Comparison of ENCODE assay signal across 1 cellular context in the genomic region with DNA sequence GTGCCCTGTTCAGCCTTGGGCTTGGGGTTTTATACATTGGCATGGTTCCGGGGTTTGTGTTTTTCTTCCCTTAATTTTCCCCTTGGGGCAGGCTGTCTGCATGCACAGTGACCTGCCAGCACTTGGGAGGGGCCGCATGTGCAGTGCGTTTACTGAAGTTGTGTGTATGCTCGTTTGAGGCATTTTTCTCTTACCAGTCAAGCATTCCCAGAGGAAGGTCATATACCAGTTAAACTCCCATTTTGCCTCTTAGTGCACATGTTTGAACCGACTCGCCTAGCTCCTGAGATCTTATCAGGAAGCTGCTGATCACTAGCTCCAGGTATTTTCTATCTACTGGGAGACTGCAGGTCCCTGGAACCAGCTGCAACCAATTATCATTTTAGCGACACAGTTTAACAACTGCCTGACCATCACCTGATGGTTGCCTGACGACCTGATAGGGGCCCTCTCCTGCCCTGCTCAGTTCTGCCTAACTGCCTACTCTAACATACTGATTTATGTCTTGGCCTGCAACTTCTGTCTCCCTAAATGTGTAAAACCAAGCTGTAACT.
A peak's percentile ranks its signal among the peaks of the same experiment; 100 is the strongest.
TF ChIP-seq lines count a peak whose summit lies in the region.

No MANE protein-coding gene starts in this region.

TF ChIP-seq in K562, 482 proteins besides CTCF, POLR2A, EP300 and RAD21 (continued from another document):
- no peak for TF ChIP-seq RHOXF2B (CRISPR knock-in tag; conservative IDR thresholded peaks at IDR 0.05)
- no peak for TF ChIP-seq EHMT2 (IDR thresholded peaks at IDR 0.05)
- no peak for TF ChIP-seq MLLT1 (IDR thresholded peaks at IDR 0.05)
- TF ChIP-seq EGR1 (conservative IDR thresholded peaks at IDR 0.05), result no peak
- TF ChIP-seq, protein P1, sequence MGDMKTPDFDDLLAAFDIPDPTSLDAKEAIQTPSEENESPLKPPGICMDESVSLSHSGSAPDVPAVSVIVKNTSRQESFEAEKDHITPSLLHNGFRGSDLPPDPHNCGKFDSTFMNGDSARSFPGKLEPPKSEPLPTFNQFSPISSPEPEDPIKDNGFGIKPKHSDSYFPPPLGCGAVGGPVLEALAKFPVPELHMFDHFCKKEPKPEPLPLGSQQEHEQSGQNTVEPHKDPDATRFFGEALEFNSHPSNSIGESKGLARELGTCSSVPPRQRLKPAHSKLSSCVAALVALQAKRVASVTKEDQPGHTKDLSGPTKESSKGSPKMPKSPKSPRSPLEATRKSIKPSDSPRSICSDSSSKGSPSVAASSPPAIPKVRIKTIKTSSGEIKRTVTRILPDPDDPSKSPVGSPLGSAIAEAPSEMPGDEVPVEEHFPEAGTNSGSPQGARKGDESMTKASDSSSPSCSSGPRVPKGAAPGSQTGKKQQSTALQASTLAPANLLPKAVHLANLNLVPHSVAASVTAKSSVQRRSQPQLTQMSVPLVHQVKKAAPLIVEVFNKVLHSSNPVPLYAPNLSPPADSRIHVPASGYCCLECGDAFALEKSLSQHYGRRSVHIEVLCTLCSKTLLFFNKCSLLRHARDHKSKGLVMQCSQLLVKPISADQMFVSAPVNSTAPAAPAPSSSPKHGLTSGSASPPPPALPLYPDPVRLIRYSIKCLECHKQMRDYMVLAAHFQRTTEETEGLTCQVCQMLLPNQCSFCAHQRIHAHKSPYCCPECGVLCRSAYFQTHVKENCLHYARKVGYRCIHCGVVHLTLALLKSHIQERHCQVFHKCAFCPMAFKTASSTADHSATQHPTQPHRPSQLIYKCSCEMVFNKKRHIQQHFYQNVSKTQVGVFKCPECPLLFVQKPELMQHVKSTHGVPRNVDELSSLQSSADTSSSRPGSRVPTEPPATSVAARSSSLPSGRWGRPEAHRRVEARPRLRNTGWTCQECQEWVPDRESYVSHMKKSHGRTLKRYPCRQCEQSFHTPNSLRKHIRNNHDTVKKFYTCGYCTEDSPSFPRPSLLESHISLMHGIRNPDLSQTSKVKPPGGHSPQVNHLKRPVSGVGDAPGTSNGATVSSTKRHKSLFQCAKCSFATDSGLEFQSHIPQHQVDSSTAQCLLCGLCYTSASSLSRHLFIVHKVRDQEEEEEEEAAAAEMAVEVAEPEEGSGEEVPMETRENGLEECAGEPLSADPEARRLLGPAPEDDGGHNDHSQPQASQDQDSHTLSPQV (IDR thresholded peaks at IDR 0.05), result peak; percentile 79
- no peak for TF ChIP-seq PCBP1 (IDR thresholded peaks at IDR 0.05; ENCODE audit: low read depth, low read length, poor library complexity, severe bottlenecking)
- TF ChIP-seq ZEB2 (IDR thresholded peaks at IDR 0.05), result peak; percentile 84
- no peak for TF ChIP-seq DIDO1 (tag; IDR thresholded peaks at IDR 0.05; ENCODE audit: low read depth)
- no peak for TF ChIP-seq HDGF (IDR thresholded peaks at IDR 0.05)
- peak; percentile 73 for TF ChIP-seq LEF1 (IDR thresholded peaks at IDR 0.05)
- TF ChIP-seq, protein P2, sequence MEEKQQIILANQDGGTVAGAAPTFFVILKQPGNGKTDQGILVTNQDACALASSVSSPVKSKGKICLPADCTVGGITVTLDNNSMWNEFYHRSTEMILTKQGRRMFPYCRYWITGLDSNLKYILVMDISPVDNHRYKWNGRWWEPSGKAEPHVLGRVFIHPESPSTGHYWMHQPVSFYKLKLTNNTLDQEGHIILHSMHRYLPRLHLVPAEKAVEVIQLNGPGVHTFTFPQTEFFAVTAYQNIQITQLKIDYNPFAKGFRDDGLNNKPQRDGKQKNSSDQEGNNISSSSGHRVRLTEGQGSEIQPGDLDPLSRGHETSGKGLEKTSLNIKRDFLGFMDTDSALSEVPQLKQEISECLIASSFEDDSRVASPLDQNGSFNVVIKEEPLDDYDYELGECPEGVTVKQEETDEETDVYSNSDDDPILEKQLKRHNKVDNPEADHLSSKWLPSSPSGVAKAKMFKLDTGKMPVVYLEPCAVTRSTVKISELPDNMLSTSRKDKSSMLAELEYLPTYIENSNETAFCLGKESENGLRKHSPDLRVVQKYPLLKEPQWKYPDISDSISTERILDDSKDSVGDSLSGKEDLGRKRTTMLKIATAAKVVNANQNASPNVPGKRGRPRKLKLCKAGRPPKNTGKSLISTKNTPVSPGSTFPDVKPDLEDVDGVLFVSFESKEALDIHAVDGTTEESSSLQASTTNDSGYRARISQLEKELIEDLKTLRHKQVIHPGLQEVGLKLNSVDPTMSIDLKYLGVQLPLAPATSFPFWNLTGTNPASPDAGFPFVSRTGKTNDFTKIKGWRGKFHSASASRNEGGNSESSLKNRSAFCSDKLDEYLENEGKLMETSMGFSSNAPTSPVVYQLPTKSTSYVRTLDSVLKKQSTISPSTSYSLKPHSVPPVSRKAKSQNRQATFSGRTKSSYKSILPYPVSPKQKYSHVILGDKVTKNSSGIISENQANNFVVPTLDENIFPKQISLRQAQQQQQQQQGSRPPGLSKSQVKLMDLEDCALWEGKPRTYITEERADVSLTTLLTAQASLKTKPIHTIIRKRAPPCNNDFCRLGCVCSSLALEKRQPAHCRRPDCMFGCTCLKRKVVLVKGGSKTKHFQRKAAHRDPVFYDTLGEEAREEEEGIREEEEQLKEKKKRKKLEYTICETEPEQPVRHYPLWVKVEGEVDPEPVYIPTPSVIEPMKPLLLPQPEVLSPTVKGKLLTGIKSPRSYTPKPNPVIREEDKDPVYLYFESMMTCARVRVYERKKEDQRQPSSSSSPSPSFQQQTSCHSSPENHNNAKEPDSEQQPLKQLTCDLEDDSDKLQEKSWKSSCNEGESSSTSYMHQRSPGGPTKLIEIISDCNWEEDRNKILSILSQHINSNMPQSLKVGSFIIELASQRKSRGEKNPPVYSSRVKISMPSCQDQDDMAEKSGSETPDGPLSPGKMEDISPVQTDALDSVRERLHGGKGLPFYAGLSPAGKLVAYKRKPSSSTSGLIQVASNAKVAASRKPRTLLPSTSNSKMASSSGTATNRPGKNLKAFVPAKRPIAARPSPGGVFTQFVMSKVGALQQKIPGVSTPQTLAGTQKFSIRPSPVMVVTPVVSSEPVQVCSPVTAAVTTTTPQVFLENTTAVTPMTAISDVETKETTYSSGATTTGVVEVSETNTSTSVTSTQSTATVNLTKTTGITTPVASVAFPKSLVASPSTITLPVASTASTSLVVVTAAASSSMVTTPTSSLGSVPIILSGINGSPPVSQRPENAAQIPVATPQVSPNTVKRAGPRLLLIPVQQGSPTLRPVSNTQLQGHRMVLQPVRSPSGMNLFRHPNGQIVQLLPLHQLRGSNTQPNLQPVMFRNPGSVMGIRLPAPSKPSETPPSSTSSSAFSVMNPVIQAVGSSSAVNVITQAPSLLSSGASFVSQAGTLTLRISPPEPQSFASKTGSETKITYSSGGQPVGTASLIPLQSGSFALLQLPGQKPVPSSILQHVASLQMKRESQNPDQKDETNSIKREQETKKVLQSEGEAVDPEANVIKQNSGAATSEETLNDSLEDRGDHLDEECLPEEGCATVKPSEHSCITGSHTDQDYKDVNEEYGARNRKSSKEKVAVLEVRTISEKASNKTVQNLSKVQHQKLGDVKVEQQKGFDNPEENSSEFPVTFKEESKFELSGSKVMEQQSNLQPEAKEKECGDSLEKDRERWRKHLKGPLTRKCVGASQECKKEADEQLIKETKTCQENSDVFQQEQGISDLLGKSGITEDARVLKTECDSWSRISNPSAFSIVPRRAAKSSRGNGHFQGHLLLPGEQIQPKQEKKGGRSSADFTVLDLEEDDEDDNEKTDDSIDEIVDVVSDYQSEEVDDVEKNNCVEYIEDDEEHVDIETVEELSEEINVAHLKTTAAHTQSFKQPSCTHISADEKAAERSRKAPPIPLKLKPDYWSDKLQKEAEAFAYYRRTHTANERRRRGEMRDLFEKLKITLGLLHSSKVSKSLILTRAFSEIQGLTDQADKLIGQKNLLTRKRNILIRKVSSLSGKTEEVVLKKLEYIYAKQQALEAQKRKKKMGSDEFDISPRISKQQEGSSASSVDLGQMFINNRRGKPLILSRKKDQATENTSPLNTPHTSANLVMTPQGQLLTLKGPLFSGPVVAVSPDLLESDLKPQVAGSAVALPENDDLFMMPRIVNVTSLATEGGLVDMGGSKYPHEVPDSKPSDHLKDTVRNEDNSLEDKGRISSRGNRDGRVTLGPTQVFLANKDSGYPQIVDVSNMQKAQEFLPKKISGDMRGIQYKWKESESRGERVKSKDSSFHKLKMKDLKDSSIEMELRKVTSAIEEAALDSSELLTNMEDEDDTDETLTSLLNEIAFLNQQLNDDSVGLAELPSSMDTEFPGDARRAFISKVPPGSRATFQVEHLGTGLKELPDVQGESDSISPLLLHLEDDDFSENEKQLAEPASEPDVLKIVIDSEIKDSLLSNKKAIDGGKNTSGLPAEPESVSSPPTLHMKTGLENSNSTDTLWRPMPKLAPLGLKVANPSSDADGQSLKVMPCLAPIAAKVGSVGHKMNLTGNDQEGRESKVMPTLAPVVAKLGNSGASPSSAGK (IDR thresholded peaks at IDR 0.05), result peak; percentile 35; the same call in 1 of the 2 replicates
- TF ChIP-seq BDP1 (IDR thresholded peaks at IDR 0.05; ENCODE audit: insufficient read depth, insufficient read length), result no peak
- TF ChIP-seq KDM5B (IDR thresholded peaks at IDR 0.05; ENCODE audit: insufficient replicate concordance, low read depth, low read length), result no peak
- TF ChIP-seq, protein P3, sequence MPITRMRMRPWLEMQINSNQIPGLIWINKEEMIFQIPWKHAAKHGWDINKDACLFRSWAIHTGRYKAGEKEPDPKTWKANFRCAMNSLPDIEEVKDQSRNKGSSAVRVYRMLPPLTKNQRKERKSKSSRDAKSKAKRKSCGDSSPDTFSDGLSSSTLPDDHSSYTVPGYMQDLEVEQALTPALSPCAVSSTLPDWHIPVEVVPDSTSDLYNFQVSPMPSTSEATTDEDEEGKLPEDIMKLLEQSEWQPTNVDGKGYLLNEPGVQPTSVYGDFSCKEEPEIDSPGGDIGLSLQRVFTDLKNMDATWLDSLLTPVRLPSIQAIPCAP (CRISPR knock-in tag; IDR thresholded peaks at IDR 0.05; ENCODE audit: borderline replicate concordance), result no peak
